Comparison of ENCODE assay signal across 27 cellular contexts in genomic region chr1:201326710-201327109, GRCh38. TPM values are rescaled to one million over a fixed set of nuclear protein-coding genes. Genes with fewer than 3 reads are reported as not detected.
"Had no signal": no experiment of that assay in that cellular context is flagged by ENCODE, and none has a peak within 500 bp of the region (broad histone marks: within the 10 kb centered on the region; RNA-seq: fewer than 3 reads in every experiment).

No MANE protein-coding gene starts in this region.

- H3K36me3 ChIP-seq: ascending aorta, Peyer's patch had no signal

- H3K4me3 ChIP-seq: ascending aorta, body of pancreas, Peyer's patch had no signal

- DNase-seq: activated B cell treated with CpG ODN at 0.5 μM for 24 hours; activated CD4-positive, alpha-beta T cell treated with anti-CD3 and anti-CD28 coated beads for 1 hour; activated CD4-positive, alpha-beta T cell treated with anti-CD3 and anti-CD28 coated beads, Interleukin-2, amount 10 ng/mL, durations not matched to agents 24 days and 14 days; activated CD4-positive, alpha-beta T cell treated with anti-CD3 and anti-CD28 coated beads, Interleukin-2, amount 50 U/mL, for 48 hours; activated CD8-positive, alpha-beta memory T cell treated with anti-CD3 and anti-CD28 coated beads, Interleukin-2, amount 10 ng/mL, durations not matched to agents 7 days and 5 days; activated effector memory CD4-positive, alpha-beta T cell treated with anti-CD3 and anti-CD28 coated beads, Interleukin-2, amount 50 U/mL, for 16 hours; activated naive CD4-positive, alpha-beta T cell treated with Interleukin-2 at 50 U/mL for 16 hours; activated naive CD8-positive, alpha-beta T cell treated with anti-CD3 and anti-CD28 coated beads, Interleukin-2, amount 50 U/mL, for 24 hours; activated T-cell treated with anti-CD3 and anti-CD28 coated beads, Interleukin-2, amount 50 U/mL, for 24 hours; amniotic stem cell; body of pancreas; Kasumi-1; KBM-7; NCI-H1105 treated with DMSO at 0.1 percent for 48 hours; NCI-H146; NCI-H187 treated with DMSO at 0.1 percent for 48 hours; NCI-H2081 treated with DMSO at 0.1 percent for 48 hours; NCI-H446; NCI-H524; SIG-M5; T-helper 17 cell; T-helper 9 cell had no signal

- H3K4me1 ChIP-seq: ascending aorta, body of pancreas, Peyer's patch had no signal

- H3K27me3 ChIP-seq: ascending aorta, body of pancreas, Peyer's patch had no signal

- H3K9me3 ChIP-seq: ascending aorta, body of pancreas, Peyer's patch had no signal

- H3K27ac ChIP-seq: ascending aorta, body of pancreas, Peyer's patch had no signal

- ATAC-seq: activated CD8-positive, alpha-beta memory T cell treated with anti-CD3 and anti-CD28 coated beads, Interleukin-2, amount 10 ng/mL, durations not matched to agents 7 days and 5 days; activated naive CD4-positive, alpha-beta T cell treated with anti-CD3 and anti-CD28 coated beads, Interleukin-2, amount 50 U/mL, for 72 hours; activated naive CD8-positive, alpha-beta T cell treated with anti-CD3 and anti-CD28 coated beads, Interleukin-2, amount 50 U/mL, for 24 hours; body of pancreas; T-helper 17 cell had no signal

- FAIRE-seq: TTC549 had no signal

RNA-seq across cellular contexts. Expression of gene PKP1, which starts 43.4 kb away (rescaled TPM):
- total RNA-seq: activated B cell treated with CpG ODN at 0.5 μM for 24 hours; activated CD4-positive, alpha-beta T cell treated with anti-CD3 and anti-CD28 coated beads, Interleukin-2, amount 10 ng/mL, durations not matched to agents 24 days and 14 days; activated CD8-positive, alpha-beta memory T cell treated with anti-CD3 and anti-CD28 coated beads, Interleukin-2, amount 10 ng/mL, durations not matched to agents 7 days and 5 days; activated naive CD4-positive, alpha-beta T cell treated with anti-CD3 and anti-CD28 coated beads, Interleukin-2, amount 50 U/mL, for 72 hours; activated T-helper 1 cell treated with anti-CD3 and anti-CD28 coated beads, Interleukin-12 subunit alpha, Interleukin-12 subunit beta, Interleukin-2, Interleukin-4 antibody, amounts not matched to agents 30 ng/mL and 10 ng/mL and 1 ng/mL, durations not matched to agents 14 hours and 24 hours and 36 hours; ascending aorta; T-helper 17 cell had no signal

RNA-seq across cellular contexts. Expression of gene TNNT2, which starts 50.8 kb away (rescaled TPM):
- total RNA-seq: activated B cell treated with CpG ODN at 0.5 μM for 24 hours; activated CD4-positive, alpha-beta T cell treated with anti-CD3 and anti-CD28 coated beads, Interleukin-2, amount 10 ng/mL, durations not matched to agents 24 days and 14 days; activated CD8-positive, alpha-beta memory T cell treated with anti-CD3 and anti-CD28 coated beads, Interleukin-2, amount 10 ng/mL, durations not matched to agents 7 days and 5 days; activated naive CD4-positive, alpha-beta T cell treated with anti-CD3 and anti-CD28 coated beads, Interleukin-2, amount 50 U/mL, for 72 hours; activated T-helper 1 cell treated with anti-CD3 and anti-CD28 coated beads, Interleukin-12 subunit alpha, Interleukin-12 subunit beta, Interleukin-2, Interleukin-4 antibody, amounts not matched to agents 30 ng/mL and 10 ng/mL and 1 ng/mL, durations not matched to agents 14 hours and 24 hours and 36 hours; ascending aorta; T-helper 17 cell had no signal
